8 cellular contexts compared by ENCODE assay signal in genomic region chr7:92528188-92528957, GRCh38. TPM values are rescaled to one million over a fixed set of nuclear protein-coding genes. Genes with fewer than 3 reads are reported as not detected.
A peak's percentile ranks its signal among the peaks of the same experiment; 100 is the strongest.
DNase-seq lines count a peak whose midpoint lies in the region; ATAC-seq and TF ChIP-seq lines count a peak whose summit lies in the region.

PEX1 (minus strand) TSS chr7:92528520; CDS start chr7:92528435, 85 bp downstream.
RBM48 (plus strand) TSS chr7:92528795; CDS start chr7:92528814, 19 bp downstream.

- no peaks in the 10 kb centered on the region for H3K27me3 ChIP-seq in CD4-positive, alpha-beta T cell (ENCODE audit: control insufficient read depth, insufficient read depth, low read length)
- no peaks in the 10 kb centered on the region for H3K27me3 ChIP-seq in left lung

- peak within 1 kb of the TSS; percentile 94 for H3K27ac Mint-ChIP-seq in CD4-positive, alpha-beta T cell
- H3K27ac Mint-ChIP-seq in dendritic cell treated with granulocyte-macrophage colony-stimulating factor and Interleukin-4, amounts not matched to agents 40 ng/mL and 50 ng/mL, for 4 days: peak within 1 kb of the TSS; percentile 88

- H3K4me3 ChIP-seq in left lung: peak within 1 kb of the TSS; percentile 91 to 97

- CTCF ChIA-PET in CD4-positive, alpha-beta T cell (lab: Charles Lee): interaction anchor here (0.7 to 2.2 kb wide), 22 partner anchors 10 to 590 kb away, joined by 3 to 18 read pairs (median 4); partner anchors contain the start of genes AKAP9, CYP51A1, FAM133B and GATAD1

- intact Hi-C loops in CD4-positive, alpha-beta T cell (cut with DNase I, micrococcal nuclease): loop anchor here (1.0 to 10.0 kb wide), 10 partner anchors 62 to 648 kb away; partner anchors contain the start of genes ANKIB1 (in 2 of the 2), FAM133B (in 2 of the 2), KRIT1 (in 2 of the 2) and MTERF1 (in 1 of the 2)
- intact Hi-C loops in dendritic cell treated with granulocyte-macrophage colony-stimulating factor and Interleukin-4, amounts not matched to agents 40 ng/mL and 50 ng/mL, for 4 days (cut with micrococcal nuclease): loop anchor here (1.0 to 10.0 kb wide), 5 partner anchors 62 to 1026 kb away; partner anchors contain the start of genes ANKIB1, CYP51A1, FAM133B and GATAD1
- intact Hi-C loops in left lung (cut with DNase I): no loop called here

- H3K27ac ChIP-seq in CD4-positive, alpha-beta T cell (ENCODE audit: low read depth, low read length): peak within 1 kb of the TSS; percentile 86
- H3K27ac ChIP-seq in left lung: peak within 1 kb of the TSS; percentile 87 to 92

- peaks cover 40% of the 10 kb centered on the region for H3K36me3 Mint-ChIP-seq in CD4-positive, alpha-beta T cell (ENCODE audit: low read depth)
- H3K36me3 Mint-ChIP-seq in dendritic cell treated with granulocyte-macrophage colony-stimulating factor and Interleukin-4, amounts not matched to agents 40 ng/mL and 50 ng/mL, for 4 days (ENCODE audit: low read depth): peaks cover 50% of the 10 kb centered on the region

- peaks cover 0 to 38% of the 10 kb centered on the region in 2 donors for H3K36me3 ChIP-seq in left lung

- H3K9me3 ChIP-seq in CD4-positive, alpha-beta T cell (ENCODE audit: control insufficient read depth, low read length): no peaks in the 10 kb centered on the region
- no peaks in the 10 kb centered on the region for H3K9me3 ChIP-seq in left lung

- peaks cover 52% of the 10 kb centered on the region for H3K4me1 Mint-ChIP-seq in CD4-positive, alpha-beta T cell (ENCODE audit: low read depth)
- peaks cover 20% of the 10 kb centered on the region for H3K4me1 Mint-ChIP-seq in dendritic cell treated with granulocyte-macrophage colony-stimulating factor and Interleukin-4, amounts not matched to agents 40 ng/mL and 50 ng/mL, for 4 days (ENCODE audit: low read depth)

- no peaks in the 10 kb centered on the region for H3K27me3 Mint-ChIP-seq in CD4-positive, alpha-beta T cell
- no peaks in the 10 kb centered on the region for H3K27me3 Mint-ChIP-seq in dendritic cell treated with granulocyte-macrophage colony-stimulating factor and Interleukin-4, amounts not matched to agents 40 ng/mL and 50 ng/mL, for 4 days

- TF ChIP-seq CTCF in CD4-positive, alpha-beta T cell (IDR thresholded peaks at IDR 0.05): peak; percentile 42
- TF ChIP-seq CTCF in left lung (IDR thresholded peaks at IDR 0.05): peak in 1 of 2 donors; percentile 34

- no peaks in the 10 kb centered on the region for H3K9me3 Mint-ChIP-seq in CD4-positive, alpha-beta T cell
- no peaks in the 10 kb centered on the region for H3K9me3 Mint-ChIP-seq in dendritic cell treated with granulocyte-macrophage colony-stimulating factor and Interleukin-4, amounts not matched to agents 40 ng/mL and 50 ng/mL, for 4 days

- peaks cover 10 to 19% of the 10 kb centered on the region in 2 donors for H3K4me1 ChIP-seq in left lung

- DNase-seq in CD4-positive, alpha-beta T cell: peak; percentile 89 to 96 (median 93)
- peak; percentile 99 for DNase-seq in NCI-H774 (lab: John Stamatoyannopoulos, UW)
- DNase-seq in activated CD4-positive, alpha-beta T cell treated with anti-CD3 and anti-CD28 coated beads, Interleukin-2, amount 50 U/mL, for 4 hours: peak; percentile 94 to 95
- DNase-seq in left lung: peak; percentile 95 to 97
- peak; percentile 87 to 88 for DNase-seq in stimulated activated CD4-positive, alpha-beta T cell treated with anti-CD3 and anti-CD28 coated beads, Interleukin-2, amount 100 ng/mL, for 48 hours

- H3K4me3 Mint-ChIP-seq in CD4-positive, alpha-beta T cell: peak within 1 kb of the TSS; percentile 96
- peak within 1 kb of the TSS; percentile 88 for H3K4me3 Mint-ChIP-seq in dendritic cell treated with granulocyte-macrophage colony-stimulating factor and Interleukin-4, amounts not matched to agents 40 ng/mL and 50 ng/mL, for 4 days

- peak; percentile 92 for ATAC-seq in CD4-positive, alpha-beta T cell (ENCODE audit: poor library complexity)
- ATAC-seq in GM19397 (IDR thresholded peaks at IDR 0.05; ENCODE audit: unreplicated experiment) (peak; percentile 98), HG03571 (IDR thresholded peaks at IDR 0.05; ENCODE audit: unreplicated experiment) (peak; percentile 94), left lung (peak; percentile 99)

- POLR2A ChIA-PET in CD4-positive, alpha-beta T cell (lab: Charles Lee): interaction anchor here (0.6 to 2.7 kb wide), 37 partner anchors 9 to 704 kb away, joined by 3 to 77 read pairs (median 4); partner anchors contain the start of genes AKAP9, ANKIB1, CDK6 and CYP51A1

RNA-seq across cellular contexts. Expression of gene PEX1, which starts in this region (rescaled TPM):
- 10 to 100 TPM; 19.7 to 20.7 TPM for total RNA-seq in CD4-positive, alpha-beta T cell
- total RNA-seq in left lung: 10 to 100 TPM; 12.4 to 12.7 TPM

RNA-seq across cellular contexts. Expression of gene RBM48, which starts in this region (rescaled TPM):
- 10 to 100 TPM; 45.4 to 47.3 TPM for total RNA-seq in CD4-positive, alpha-beta T cell
- 10 to 100 TPM; 10.6 to 11.1 TPM for total RNA-seq in left lung

Comparison
In these comparisons a context has a peak if more than half of its experiments do, and no peak if none do; other contexts are left out.
1. Peak in every context shown above with its lines: DNase-seq, ATAC-seq, H3K4me3 ChIP-seq and H3K27ac ChIP-seq.
2. intact Hi-C loops: an anchor here in CD4-positive, alpha-beta T cell (1.0 to 10.0 kb wide) and dendritic cell treated with granulocyte-macrophage colony-stimulating factor and Interleukin-4, amounts not matched to agents 40 ng/mL and 50 ng/mL, for 4 days (1.0 to 10.0 kb wide); none called in left lung.